Comparison of ENCODE assay signal across 8 cellular contexts in genomic region chr17:67386965-67387551, GRCh38. TPM values are rescaled to one million over a fixed set of nuclear protein-coding genes. Genes with fewer than 3 reads are reported as not detected.
A peak's percentile ranks its signal among the peaks of the same experiment; 100 is the strongest.
DNase-seq lines count a peak whose midpoint lies in the region; ATAC-seq, FAIRE-seq and TF ChIP-seq lines count a peak whose summit lies in the region.

No MANE protein-coding gene starts in this region.

- no peak overlapping the region for H3K27ac ChIP-seq in BLaER1 treated with 17β-estradiol and CSF1 and Interleukin-3, amounts not matched to agents 10 nM and 100 nM
- H3K27ac ChIP-seq in HCT116 (ENCODE audit: low read depth, low read length) (no peak overlapping the region), heart right ventricle (peak overlapping the region in 2 of 10 donors; percentile 11 to 32)

- peaks cover 0 to 8% (median 0%) of the 10 kb centered on the region in 11 experiments; a peak in 1 of 22 replicates for H4K20me1 ChIP-seq in BLaER1 treated with 17β-estradiol and CSF1 and Interleukin-3, amounts not matched to agents 10 nM and 100 nM
- H4K20me1 ChIP-seq in HCT116 (ENCODE audit: insufficient read depth), result no peaks in the 10 kb centered on the region

- H3K4me1 ChIP-seq in BLaER1 treated with 17β-estradiol and CSF1 and Interleukin-3, amounts not matched to agents 10 nM and 100 nM, result peaks cover 50 to 91% (median 67%) of the 10 kb centered on the region in 10 experiments
- H3K4me1 ChIP-seq in HCT116 (ENCODE audit: control insufficient read depth in 1 of 2, insufficient read depth in 2 of 2, low read length in 2 of 2) (peaks cover 18 to 51% of the 10 kb centered on the region in 2 experiments), heart right ventricle (peaks cover 0 to 54% (median 24%) of the 10 kb centered on the region in 9 donors)

- H3K4me1 Mint-ChIP-seq in activated T-helper 2 cell treated with anti-CD3 and anti-CD28 coated beads, Interferon-gamma antibody, Interleukin-2, Interleukin-4, amounts not matched to agents 10 μg/mL and 5 μg/mL and 100 μg/mL, durations not matched to agents 14 hours and 24 hours and 36 hours (ENCODE audit: low read depth), result peaks cover 31% of the 10 kb centered on the region

- POLR2A ChIA-PET in HCT116 (lab: Charles Lee), result no interaction called here

- RAD21 ChIA-PET in HCT116 (lab: Charles Lee; ENCODE audit: low non-redundant PET in 1 of 2, low total read pairs in 2 of 2, uncharacterized antibody in 2 of 2, unreplicated experiment in 2 of 2), result interaction anchor here in 1 of 2 experiments (1.0 to 2.0 kb wide), 2 partner anchors 88 to 216 kb away, joined by 3 to 7 read pairs; no protein-coding TSS in a partner anchor

- no peaks in the 10 kb centered on the region for H3K9me2 ChIP-seq in HCT116 (ENCODE audit: insufficient read depth)

- H3K4me3 ChIP-seq in BLaER1 treated with 17β-estradiol and CSF1 and Interleukin-3, amounts not matched to agents 10 nM and 100 nM, result no peak overlapping the region
- H3K4me3 ChIP-seq in HCT116 (replicated peaks in 1 of 2; ENCODE audit: low read depth in 1 of 2, low read length in 2 of 2) (no peak overlapping the region), heart right ventricle (no peak overlapping the region)

- peaks cover 5% of the 10 kb centered on the region for H3K36me3 Mint-ChIP-seq in activated T-helper 2 cell treated with anti-CD3 and anti-CD28 coated beads, Interferon-gamma antibody, Interleukin-2, Interleukin-4, amounts not matched to agents 10 μg/mL and 5 μg/mL and 100 μg/mL, durations not matched to agents 14 hours and 24 hours and 36 hours (ENCODE audit: low read depth)

- no peak for FAIRE-seq in GM12891 (lab: Jason Lieb, UNC)

- H3K9me3 ChIP-seq in BLaER1 treated with 17β-estradiol and CSF1 and Interleukin-3, amounts not matched to agents 10 nM and 100 nM (replicated peaks in 1 of 11), result peaks cover 0 to 13% (median 9%) of the 10 kb centered on the region in 11 experiments; a peak in 15 of 22 replicates
- H3K9me3 ChIP-seq in HCT116 (ENCODE audit: control insufficient read depth in 1 of 2, insufficient read depth in 1 of 2, low read depth in 1 of 2, low read length in 2 of 2) (no peaks in the 10 kb centered on the region), heart right ventricle (peaks cover 0 to 3% (median 0%) of the 10 kb centered on the region in 11 donors)

- no peaks in the 10 kb centered on the region for H3K27me3 Mint-ChIP-seq in activated T-helper 2 cell treated with anti-CD3 and anti-CD28 coated beads, Interferon-gamma antibody, Interleukin-2, Interleukin-4, amounts not matched to agents 10 μg/mL and 5 μg/mL and 100 μg/mL, durations not matched to agents 14 hours and 24 hours and 36 hours (ENCODE audit: low read depth)

- peaks cover 75% of the 10 kb centered on the region for H3K79me2 ChIP-seq in HCT116 (ENCODE audit: insufficient read depth, low read length)

- H3K9me3 Mint-ChIP-seq in activated T-helper 2 cell treated with anti-CD3 and anti-CD28 coated beads, Interferon-gamma antibody, Interleukin-2, Interleukin-4, amounts not matched to agents 10 μg/mL and 5 μg/mL and 100 μg/mL, durations not matched to agents 14 hours and 24 hours and 36 hours, result no peaks in the 10 kb centered on the region

- 75 to 76% methylated on average over 16 of the region's 16 CpGs for whole genome bisulfite sequencing in heart right ventricle, 2 donors

- CTCF ChIA-PET in HCT116 (lab: Charles Lee), result interaction anchor here (1.0 to 5.5 kb wide), 10 partner anchors 8 to 217 kb away, joined by 3 to 50 read pairs (median 4); no protein-coding TSS in a partner anchor

- ATAC-seq in HCT116 (peak; percentile 74), heart right ventricle (peak in 1 of 8 donors; percentile 34), GM21717 (IDR thresholded peaks at IDR 0.05; ENCODE audit: unreplicated experiment) (no peak)

- intact Hi-C loops in HCT116 (cut with micrococcal nuclease), result loop anchor here (1.0 kb wide), 2 partner anchors 88 to 302 kb away; no protein-coding TSS in a partner anchor
- intact Hi-C loops in activated T-helper 2 cell treated with anti-CD3 and anti-CD28 coated beads, Interferon-gamma antibody, Interleukin-2, Interleukin-4, amounts not matched to agents 10 μg/mL and 5 μg/mL and 100 μg/mL, durations not matched to agents 14 hours and 24 hours and 36 hours (cut with micrococcal nuclease), result loop anchor here (1.0 kb wide), 1 partner anchor 88 kb away; no protein-coding TSS in a partner anchor
- intact Hi-C loops in heart right ventricle (cut with DNase I), result loop anchor here in 3 of 10 donors (5.0 kb wide), 2 partner anchors 35 to 45 kb away; no protein-coding TSS in a partner anchor

- no peaks in the 10 kb centered on the region for H3K27me3 ChIP-seq in BLaER1 treated with 17β-estradiol and CSF1 and Interleukin-3, amounts not matched to agents 10 nM and 100 nM
- H3K27me3 ChIP-seq in HCT116 (ENCODE audit: insufficient read depth, low read length), result no peaks in the 10 kb centered on the region
- no peaks in the 10 kb centered on the region for H3K27me3 ChIP-seq in heart right ventricle

- no peak for TF ChIP-seq POLR2A in HCT116 (IDR thresholded peaks at IDR 0.05; ENCODE audit: borderline replicate concordance, extremely low read depth, insufficient read depth, insufficient read length)
- TF ChIP-seq POLR2A in GM12891 (IDR thresholded peaks at IDR 0.05; ENCODE audit: low read depth, low read length), result no peak

- no TSS peak for BruUV-seq in HCT116 (replicated peaks; lab: Mats Ljungman, UMichigan)

- H3K4me2 ChIP-seq in BLaER1 treated with 17β-estradiol and CSF1 and Interleukin-3, amounts not matched to agents 10 nM and 100 nM, result peak overlapping the region in 9 of 11 experiments; percentile 47 to 84 (median 62); a peak in 12 of 22 replicates
- no peak overlapping the region for H3K4me2 ChIP-seq in HCT116 (ENCODE audit: low read length)

- TF ChIP-seq RAD21 in HCT116 (IDR thresholded peaks at IDR 0.05; ENCODE audit: low read depth), result peak; percentile 99

- TF ChIP-seq CTCF in HCT116 (IDR thresholded peaks at IDR 0.05 in 2 of 3, conservative IDR thresholded peaks at IDR 0.05 in 1 of 3; ENCODE audit: borderline replicate concordance in 1 of 3, insufficient read depth in 1 of 3, low read depth in 2 of 3, low read length in 2 of 3), result peak; percentile 97 to 100 (median 99)
- TF ChIP-seq CTCF in heart right ventricle (IDR thresholded peaks at IDR 0.05), result peak; percentile 35 to 74 (median 60)

- H3K4me3 Mint-ChIP-seq in activated T-helper 2 cell treated with anti-CD3 and anti-CD28 coated beads, Interferon-gamma antibody, Interleukin-2, Interleukin-4, amounts not matched to agents 10 μg/mL and 5 μg/mL and 100 μg/mL, durations not matched to agents 14 hours and 24 hours and 36 hours (ENCODE audit: low read depth), result no peak overlapping the region

- H3K27ac Mint-ChIP-seq in activated T-helper 2 cell treated with anti-CD3 and anti-CD28 coated beads, Interferon-gamma antibody, Interleukin-2, Interleukin-4, amounts not matched to agents 10 μg/mL and 5 μg/mL and 100 μg/mL, durations not matched to agents 14 hours and 24 hours and 36 hours, result no peak overlapping the region

- peaks cover 0 to 26% (median 3%) of the 10 kb centered on the region in 11 experiments; a peak in 8 of 22 replicates for H3K36me3 ChIP-seq in BLaER1 treated with 17β-estradiol and CSF1 and Interleukin-3, amounts not matched to agents 10 nM and 100 nM
- no peaks in the 10 kb centered on the region for H3K36me3 ChIP-seq in HCT116 (ENCODE audit: control insufficient read depth in 1 of 2, insufficient read depth in 2 of 2, low read length in 2 of 2)
- H3K36me3 ChIP-seq in heart right ventricle, result peaks cover 0 to 5% (median 0%) of the 10 kb centered on the region in 9 donors

- no peak overlapping the region for H3K9ac ChIP-seq in BLaER1 treated with 17β-estradiol and CSF1 and Interleukin-3, amounts not matched to agents 10 nM and 100 nM
- H3K9ac ChIP-seq in HCT116 (ENCODE audit: low read length), result no peak overlapping the region

- DNase-seq in HCT116 (ENCODE audit: low read depth, low spot score) (peak; percentile 64), heart right ventricle (peak in 1 of 2 donors; percentile 62), GM12891 (ENCODE audit: insufficient read length, low spot score) (no peak)
- DNase-seq in activated T-helper 2 cell treated with anti-CD3 and anti-CD28 coated beads, Interferon-gamma antibody, Interleukin-2, Interleukin-4, amounts not matched to agents 10 μg/mL and 5 μg/mL and 100 μg/mL, durations not matched to agents 14 hours and 24 hours and 36 hours (ENCODE audit: low spot score), result peak; percentile 47
- peak; percentile 75 for DNase-seq in stimulated activated CD4-positive, alpha-beta T cell treated with anti-CD3 and anti-CD28 coated beads, Interleukin-12 subunit alpha, Interleukin-12 subunit beta, amount 100 ng/mL, for 4 hours

- H2AFZ ChIP-seq in HCT116 (ENCODE audit: low read depth, low read length, poor library complexity, severe bottlenecking), result no peak overlapping the region

TF ChIP-seq in HCT116, 20 proteins besides CTCF, POLR2A, EP300 and RAD21:
- TF ChIP-seq TCF7L2 (IDR thresholded peaks at IDR 0.05; ENCODE audit: borderline replicate concordance, extremely low read depth, insufficient read depth, insufficient read length) (no peak), CBX3 (IDR thresholded peaks at IDR 0.05; ENCODE audit: low read depth) (0 out of 2 replicates have a peak, but pooled peaks have one; percentile 24)

TF ChIP-seq in PFSK-1, 5 proteins besides CTCF, POLR2A, EP300 and RAD21:
- peak; percentile 23 for TF ChIP-seq FOXP2 (optimal IDR thresholded peaks at IDR 0.05; ENCODE audit: borderline replicate concordance, extremely low read depth, extremely low read length, insufficient read depth)
- TF ChIP-seq POLR2AphosphoS5 (IDR thresholded peaks at IDR 0.05; ENCODE audit: low read depth, low read length), result no peak
TF ChIP-seq in PFSK-1: peak in this region for 1.

TF ChIP-seq in GM12891, 5 proteins besides CTCF, POLR2A, EP300 and RAD21 (continues in another document):
- TF ChIP-seq PAX5 (IDR thresholded peaks at IDR 0.05; ENCODE audit: insufficient read depth, low read length, severe bottlenecking), result no peak
- TF ChIP-seq POLR2AphosphoS5 (IDR thresholded peaks at IDR 0.05; ENCODE audit: low read depth, low read length), result no peak

RNA-seq across cellular contexts. Expression of gene PITPNC1, which starts 10.0 kb away (rescaled TPM):
- total RNA-seq in HCT116 (2021; ENCODE audit: unreplicated experiment) (41.9 TPM), heart right ventricle (10 to 100 TPM in 6 of 10 donors, 1 to 10 TPM in 4; 7.4 to 28.0 (median 11.5) TPM)
- 41.1 and 57.8 TPM in 2 replicates for polyA plus RNA-seq in HCT116 (2012)
- 142 TPM for polyA plus RNA-seq in PFSK-1 (2012; ENCODE audit: insufficient read length, low read depth)
- 10.9 and 11.2 TPM in 2 replicates for total RNA-seq in activated T-helper 2 cell treated with anti-CD3 and anti-CD28 coated beads, Interferon-gamma antibody, Interleukin-2, Interleukin-4, amounts not matched to agents 10 μg/mL and 5 μg/mL and 100 μg/mL, durations not matched to agents 14 hours and 24 hours and 36 hours
- 10 to 100 TPM in 1 of 2 donors, 1 to 10 TPM in 1; 6.6 to 13.3 TPM for polyA plus RNA-seq in heart right ventricle
- polyA plus RNA-seq in GM12891 (2012; ENCODE audit: low read depth, missing spikeins), result 15.5 TPM

RNA-seq across cellular contexts. Expression of gene PSMD12, which starts 20.7 kb away (rescaled TPM):
- total RNA-seq in HCT116 (2021; ENCODE audit: unreplicated experiment) (115 TPM), heart right ventricle (10 to 100 TPM; 44.5 to 67.1 (median 49.9) TPM)
- polyA plus RNA-seq in HCT116 (2012), result 54.1 and 55.3 TPM in 2 replicates
- 161 TPM for polyA plus RNA-seq in PFSK-1 (2012; ENCODE audit: insufficient read length, low read depth)
- 75.1 and 75.4 TPM in 2 replicates for total RNA-seq in activated T-helper 2 cell treated with anti-CD3 and anti-CD28 coated beads, Interferon-gamma antibody, Interleukin-2, Interleukin-4, amounts not matched to agents 10 μg/mL and 5 μg/mL and 100 μg/mL, durations not matched to agents 14 hours and 24 hours and 36 hours
- polyA plus RNA-seq in heart right ventricle, result 10 to 100 TPM; 28.5 to 32.3 TPM
- 34.1 TPM for polyA plus RNA-seq in GM12891 (2012; ENCODE audit: low read depth, missing spikeins)
